ENCODE assay signal across 8 cellular contexts in genomic region chr17:82267575-82268379, GRCh38. TPM values are rescaled to one million over a fixed set of nuclear protein-coding genes. Genes with fewer than 3 reads are reported as not detected.
DNase-seq lines count a peak whose midpoint lies in the region; ATAC-seq, FAIRE-seq and TF ChIP-seq lines count a peak whose summit lies in the region.

No MANE protein-coding gene starts in this region.

- H3K36me3 Mint-ChIP-seq in T-cell, result peaks cover 46% of the 10 kb centered on the region

- DNase-seq in H54 (ENCODE audit: insufficient read length, low spot score) (peak; percentile 97), T-cell (peak in 7 of 34 experiments; percentile 17 to 53 (median 25)), caudate nucleus (lab: John Stamatoyannopoulos, UW) (peak in 60 of 61 donors; percentile 47 to 93 (median 82)), kidney epithelial cell (ENCODE audit: low read depth) (peak; percentile 82), smooth muscle cell of the brain vasculature (ENCODE audit: low read depth, low spot score) (peak; percentile 92), OCI-M2 (lab: John Stamatoyannopoulos, UW; ENCODE audit: unreplicated experiment) (no peak)

- POLR2A ChIA-PET in T-cell (lab: Charles Lee), result interaction anchor here (0.5 to 1.1 kb wide), 2 partner anchors 27 to 39 kb away, joined by 4 read pairs; partner anchors contain the start of gene SLC16A3 (in 1 of the 2)

- no peak overlapping the region for H3K4me3 ChIP-seq in kidney epithelial cell (ENCODE audit: low read depth, low read length)

- FAIRE-seq in H54 (lab: Jason Lieb, UNC), result no peak

- H3K4me3 Mint-ChIP-seq in T-cell, result peak overlapping the region; percentile 13 to 95 (median 21)

- peak; percentile 4 to 54 (median 48) for ATAC-seq in T-cell (replicated peaks in 1 of 4)
- no peak for ATAC-seq in GM18498 (IDR thresholded peaks at IDR 0.05; ENCODE audit: unreplicated experiment)
- ATAC-seq in HG03135 (IDR thresholded peaks at IDR 0.05; ENCODE audit: unreplicated experiment), result no peak

- no peaks in the 10 kb centered on the region for H3K36me3 ChIP-seq in kidney epithelial cell (ENCODE audit: control insufficient read depth, insufficient read depth, low read length)

- no peak for TF ChIP-seq CTCF in kidney epithelial cell (IDR thresholded peaks at IDR 0.05; ENCODE audit: insufficient read depth, low read length, poor library complexity, severe bottlenecking)

- H3K27ac ChIP-seq in caudate nucleus (ENCODE audit: low read depth, low read length), result peak overlapping the region; percentile 71

- no peaks in the 10 kb centered on the region for H3K9me3 Mint-ChIP-seq in T-cell

- peaks cover 73 to 75% (median 74%) of the 10 kb centered on the region in 3 donors for H3K4me1 Mint-ChIP-seq in T-cell

- no peaks in the 10 kb centered on the region for H3K27me3 ChIP-seq in kidney epithelial cell (ENCODE audit: control insufficient read depth, insufficient read depth, low read length)

- H3K27me3 Mint-ChIP-seq in T-cell, result no peaks in the 10 kb centered on the region

- peak overlapping the region; percentile 13 to 82 for H3K27ac Mint-ChIP-seq in T-cell

- no peak for TF ChIP-seq POLR2A in H54 (IDR thresholded peaks at IDR 0.05; ENCODE audit: low read depth, low read length)

- CTCF ChIA-PET in T-cell (lab: Charles Lee), result no interaction called here

RNA-seq across cellular contexts. Expression of gene CSNK1D, which starts 5.7 kb away (rescaled TPM):
- total RNA-seq in T-cell (100 to 1,000 TPM; 177 to 273 (median 194) TPM), kidney epithelial cell (55.1 and 61.7 TPM in 2 replicates)

RNA-seq across cellular contexts. Expression of gene SLC16A3, which starts 38.9 kb away (rescaled TPM):
- 10 to 100 TPM; 31.9 to 47.3 (median 40.9) TPM for total RNA-seq in T-cell
- 83.4 and 85.3 TPM in 2 replicates for total RNA-seq in kidney epithelial cell

RNA-seq across cellular contexts. Expression of gene CD7, which starts 49.6 kb away (rescaled TPM):
- total RNA-seq in T-cell (100 to 1,000 TPM; 104 to 265 (median 135) TPM), kidney epithelial cell (0.21 TPM in 1 of 2 replicates, not detected in the other)

RNA-seq across cellular contexts. Expression of gene CCDC57, which starts 55.1 kb away (rescaled TPM):
- total RNA-seq in T-cell (100 to 1,000 TPM in 3 of 5 donors, 10 to 100 TPM in 2; 86.4 to 127 (median 103) TPM), kidney epithelial cell (25.5 and 27.5 TPM in 2 replicates)

Comparison
In these comparisons a context has a peak if more than half of its experiments do, and no peak if none do; other contexts are left out.
1. ATAC-seq: peak in T-cell (4 of 4); none in GM18498 (single experiment) and HG03135 (single experiment).
2. RNA of gene CD7, which starts 49.6 kb away (total RNA-seq): 104 to 265 TPM in T-cell; 0.21 TPM in kidney epithelial cell; every median in the first group is over 10 times any median in the second.